ENCODE assay signal across 25 cellular contexts in genomic region chr5:124621279-124621678, GRCh38.
"Had no signal": no experiment of that assay in that cellular context is flagged by ENCODE, and none has a peak within 500 bp of the region (broad histone marks: within the 10 kb centered on the region; RNA-seq: fewer than 3 reads in every experiment).

No MANE protein-coding gene starts in this region.

- H3K9me3 ChIP-seq: MG63, SJCRH30, SK-N-SH had no signal

- DNase-seq: activated CD4-positive, alpha-beta memory T cell treated with anti-CD3 and anti-CD28 coated beads, Interleukin-2, amount 10 ng/mL, durations not matched to agents 7 days and 5 days; activated CD4-positive, alpha-beta T cell treated with anti-CD3 and anti-CD28 coated beads for 36 hours; activated CD4-positive, alpha-beta T cell treated with anti-CD3 and anti-CD28 coated beads, Interleukin-2, amount 50 U/mL, for 1 hour; activated CD4-positive, CD25-positive, alpha-beta regulatory T cell; activated gamma-delta T cell treated with Interleukin-2 at 50 U/mL for 16 hours; activated naive CD4-positive, alpha-beta T cell treated with anti-CD3 and anti-CD28 coated beads, Interleukin-2, amount 10 ng/mL, durations not matched to agents 7 days and 5 days; activated naive CD8-positive, alpha-beta T cell treated with anti-CD3 and anti-CD28 coated beads for 36 hours; activated T-cell treated with anti-CD3 and anti-CD28 coated beads for 4 hours; activated T-cell treated with anti-CD3 and anti-CD28 coated beads, Interleukin-2, amount 50 U/mL, for 48 hours; central memory CD4-positive, alpha-beta T cell; MG63; MV-4-11; NCI-H1105; NCI-H1436; NCI-H1694 treated with DMSO at 0.1 percent for 48 hours; NCI-H2029 treated with DMSO at 0.1 percent for 48 hours; NCI-H446; NCI-H524 treated with DMSO at 0.1 percent for 48 hours; NCI-H748 treated with DMSO at 0.1 percent for 48 hours; Right ventricle myocardium superior; RPMI8226; SJCRH30; SK-N-SH; T-helper 1 cell had no signal

- ATAC-seq: activated CD4-positive, alpha-beta T cell treated with anti-CD3 and anti-CD28 coated beads for 36 hours had no signal

- H3K4me3 ChIP-seq: MG63, SJCRH30 had no signal

- H3K36me3 ChIP-seq: MG63, SJCRH30 had no signal

- H3K9ac ChIP-seq: SK-N-SH had no signal

- H3K4me1 ChIP-seq: SJCRH30 had no signal

- H3K27ac ChIP-seq: SJCRH30, VCaP had no signal

- H3K4me2 ChIP-seq: SK-N-SH had no signal

- H3K27me3 ChIP-seq: MG63, SJCRH30 had no signal
